In genomic region chr18:2573408-2573807, GRCh38 we compare ENCODE assay signal across 12 cellular contexts.
A peak's percentile ranks its signal among the peaks of the same experiment; 100 is the strongest.
DNase-seq lines count a peak whose midpoint lies in the region; ATAC-seq lines count a peak whose summit lies in the region.
"Had no signal": no experiment of that assay in that cellular context is flagged by ENCODE, and none has a peak within 500 bp of the region (broad histone marks: within the 10 kb centered on the region; RNA-seq: fewer than 3 reads in every experiment).

No MANE protein-coding gene starts in this region.

- peak overlapping the region; percentile 96 for H3K4me3 Mint-ChIP-seq in activated T-cell treated with anti-CD3 and anti-CD28 coated beads, Interleukin-2, amount 50 U/mL, for 24 hours
- H3K4me3 Mint-ChIP-seq: dendritic cell treated with granulocyte-macrophage colony-stimulating factor and Interleukin-4, amounts not matched to agents 40 ng/mL and 50 ng/mL, for 4 days had no signal

- H3K9me3 Mint-ChIP-seq in activated T-cell treated with anti-CD3 and anti-CD28 coated beads, Interleukin-2, amount 50 U/mL, for 24 hours: no peaks in the 10 kb centered on the region
- H3K9me3 Mint-ChIP-seq: dendritic cell treated with granulocyte-macrophage colony-stimulating factor and Interleukin-4, amounts not matched to agents 40 ng/mL and 50 ng/mL, for 4 days had no signal

- peak overlapping the region; percentile 82 for H3K4me3 ChIP-seq in NT2/D1 (ENCODE audit: insufficient read length, low read depth)
- H3K4me3 ChIP-seq in effector memory CD4-positive, alpha-beta T cell (ENCODE audit: insufficient read depth, low read depth, low read length, poor library complexity, severe bottlenecking): no peak overlapping the region
- peak overlapping the region; percentile 74 for H3K4me3 ChIP-seq in skeletal muscle cell (ENCODE audit: low read depth, low read length)
- H3K4me3 ChIP-seq: lung had no signal

- peaks cover 53% of the 10 kb centered on the region for H3K4me1 Mint-ChIP-seq in activated T-cell treated with anti-CD3 and anti-CD28 coated beads, Interleukin-2, amount 50 U/mL, for 24 hours (ENCODE audit: low read depth)

- no peaks in the 10 kb centered on the region for H3K27me3 ChIP-seq in NT2/D1 (ENCODE audit: insufficient read depth, insufficient read length)
- H3K27me3 ChIP-seq in effector memory CD4-positive, alpha-beta T cell (replicated peaks; ENCODE audit: control insufficient read depth, insufficient read depth, low read length, poor library complexity, severe bottlenecking): no peaks in the 10 kb centered on the region

- H3K36me3 Mint-ChIP-seq in activated T-cell treated with anti-CD3 and anti-CD28 coated beads, Interleukin-2, amount 50 U/mL, for 24 hours (ENCODE audit: low read depth): peaks cover 72% of the 10 kb centered on the region

- ATAC-seq in HG03469 (IDR thresholded peaks at IDR 0.05; ENCODE audit: unreplicated experiment): no peak

- H3K4me1 ChIP-seq in NT2/D1 (ENCODE audit: insufficient read depth, insufficient read length): peaks cover 4% of the 10 kb centered on the region
- H3K4me1 ChIP-seq in effector memory CD4-positive, alpha-beta T cell (ENCODE audit: control insufficient read depth, insufficient read depth, low read length, poor library complexity, severe bottlenecking): peaks cover 11% of the 10 kb centered on the region

- H3K9ac ChIP-seq in NT2/D1 (ENCODE audit: insufficient read length, low read depth): no peak overlapping the region

- no peaks in the 10 kb centered on the region for H3K9me3 ChIP-seq in NT2/D1 (ENCODE audit: insufficient read depth, low read length)
- H3K9me3 ChIP-seq in effector memory CD4-positive, alpha-beta T cell (ENCODE audit: control insufficient read depth, low read length): no peaks in the 10 kb centered on the region

- H3K27ac Mint-ChIP-seq in activated T-cell treated with anti-CD3 and anti-CD28 coated beads, Interleukin-2, amount 50 U/mL, for 24 hours: no peak overlapping the region
- H3K27ac Mint-ChIP-seq: dendritic cell treated with granulocyte-macrophage colony-stimulating factor and Interleukin-4, amounts not matched to agents 40 ng/mL and 50 ng/mL, for 4 days had no signal

- peak overlapping the region; percentile 28 for H3K27ac ChIP-seq in effector memory CD4-positive, alpha-beta T cell (ENCODE audit: insufficient read depth, low read length, poor library complexity, severe bottlenecking)
- H3K27ac ChIP-seq: C4-2B had no signal

- H3K36me3 ChIP-seq in NT2/D1 (ENCODE audit: insufficient read depth, insufficient read length, low read length): peaks cover 41% of the 10 kb centered on the region
- no peaks in the 10 kb centered on the region for H3K36me3 ChIP-seq in effector memory CD4-positive, alpha-beta T cell (ENCODE audit: control insufficient read depth, insufficient read depth, low read length)

- H3K27me3 Mint-ChIP-seq in activated T-cell treated with anti-CD3 and anti-CD28 coated beads, Interleukin-2, amount 50 U/mL, for 24 hours: no peaks in the 10 kb centered on the region
- H3K27me3 Mint-ChIP-seq: dendritic cell treated with granulocyte-macrophage colony-stimulating factor and Interleukin-4, amounts not matched to agents 40 ng/mL and 50 ng/mL, for 4 days had no signal

- DNase-seq in activated T-cell treated with anti-CD3 and anti-CD28 coated beads, Interleukin-2, amount 50 U/mL, for 24 hours: no peak
- DNase-seq in activated T-cell treated with anti-CD3 and anti-CD28 coated beads for 4 hours (no peak), NT2/D1 (ENCODE audit: low read depth, low spot score) (no peak), skeletal muscle cell (ENCODE audit: low read depth) (no peak), EL (no peak), 8988T (no peak)
- no peak for DNase-seq in effector memory CD4-positive, alpha-beta T cell
- DNase-seq: stimulated activated CD4-positive, alpha-beta T cell treated with anti-CD3 and anti-CD28 coated beads, Interleukin-2, amount 100 ng/mL, for 48 hours had no signal
